27 cellular contexts compared by ENCODE assay signal in the genomic region with DNA sequence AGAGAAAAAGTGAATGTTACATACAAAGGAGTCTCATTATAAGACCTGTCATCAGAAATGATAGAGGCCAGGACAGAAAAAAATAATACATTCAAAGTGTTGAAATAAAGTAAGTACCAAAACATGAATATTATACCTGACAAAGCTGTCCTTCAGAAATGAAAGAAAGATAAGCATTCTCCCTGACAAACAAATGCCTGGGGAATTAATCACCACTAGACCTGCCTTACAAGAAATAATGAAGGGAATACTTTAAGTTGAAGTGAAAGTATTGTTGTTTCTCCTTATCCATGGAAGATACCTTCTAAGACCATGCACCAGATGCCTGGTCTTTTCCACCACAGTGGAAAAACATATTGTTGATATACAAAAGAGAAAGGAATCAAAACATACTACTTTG.
"Had no signal": no experiment of that assay in that cellular context is flagged by ENCODE, and none has a peak within 500 bp of the region (broad histone marks: within the 10 kb centered on the region; RNA-seq: fewer than 3 reads in every experiment).

No MANE protein-coding gene starts in this region.

- H3K4me3 Mint-ChIP-seq: nephron; neural progenitor cell; stimulated activated effector memory CD8-positive, alpha-beta T cell treated with anti-CD3 and anti-CD28 coated beads, Interleukin-12 subunit alpha, Interleukin-12 subunit beta, amount 100 ng/mL, for 72 hours; stimulated activated naive B cell treated with anti-CD40 and anti-IgM and Interleukin-4, amounts not matched to agents 10 μg/mL and 1 μg/mL and 100 μg/mL, for 72 hours; stimulated activated naive CD8-positive, alpha-beta T cell treated with anti-CD3 and anti-CD28 coated beads, Interleukin-15, Interleukin-2, amounts not matched to agents 100 ng/mL and 50 ng/mL, for 24 hours had no signal

- ATAC-seq: psoas muscle; right cardiac atrium; right lobe of liver; stimulated activated effector memory CD8-positive, alpha-beta T cell treated with anti-CD3 and anti-CD28 coated beads, Interleukin-12 subunit alpha, Interleukin-12 subunit beta, amount 100 ng/mL, for 72 hours; stimulated activated naive B cell treated with anti-CD40 and anti-IgM and Interleukin-4, amounts not matched to agents 10 μg/mL and 1 μg/mL and 100 μg/mL, for 72 hours had no signal

- H3K4me2 ChIP-seq: neural progenitor cell had no signal

- H3K79me2 ChIP-seq: parathyroid adenoma had no signal

- H3K27me3 ChIP-seq: neural progenitor cell, ovary, right lobe of liver, sigmoid colon, stomach, thyroid gland, tibial nerve, upper lobe of left lung, vagina had no signal

- H3K27ac ChIP-seq: neural progenitor cell, ovary, parathyroid adenoma, psoas muscle, right lobe of liver, sigmoid colon, stomach, thoracic aorta, thyroid gland, tibial nerve, upper lobe of left lung, vagina had no signal

- H2AFZ ChIP-seq: neural progenitor cell, parathyroid adenoma had no signal

- H3K36me3 ChIP-seq: neural progenitor cell, ovary, right lobe of liver, sigmoid colon, stomach, thoracic aorta, thyroid gland, tibial nerve, upper lobe of left lung, vagina had no signal

- H3K4me1 Mint-ChIP-seq: nephron; neural progenitor cell; stimulated activated effector memory CD8-positive, alpha-beta T cell treated with anti-CD3 and anti-CD28 coated beads, Interleukin-12 subunit alpha, Interleukin-12 subunit beta, amount 100 ng/mL, for 72 hours; stimulated activated naive B cell treated with anti-CD40 and anti-IgM and Interleukin-4, amounts not matched to agents 10 μg/mL and 1 μg/mL and 100 μg/mL, for 72 hours had no signal

- H3K4me1 ChIP-seq: neural progenitor cell, parathyroid adenoma, psoas muscle, right lobe of liver, sigmoid colon, stomach, thyroid gland, tibial nerve, upper lobe of left lung, vagina had no signal

- H3K9me3 Mint-ChIP-seq: nephron, neural progenitor cell had no signal

- H3K36me3 Mint-ChIP-seq: neural progenitor cell; stimulated activated effector memory CD8-positive, alpha-beta T cell treated with anti-CD3 and anti-CD28 coated beads, Interleukin-12 subunit alpha, Interleukin-12 subunit beta, amount 100 ng/mL, for 72 hours; stimulated activated naive B cell treated with anti-CD40 and anti-IgM and Interleukin-4, amounts not matched to agents 10 μg/mL and 1 μg/mL and 100 μg/mL, for 72 hours had no signal

- H3K27me3 Mint-ChIP-seq: progenitor cell of endocrine pancreas; stimulated activated naive B cell treated with anti-CD40 and anti-IgM and Interleukin-4, amounts not matched to agents 10 μg/mL and 1 μg/mL and 100 μg/mL, for 72 hours; stimulated activated naive CD8-positive, alpha-beta T cell treated with anti-CD3 and anti-CD28 coated beads, Interleukin-15, Interleukin-2, amounts not matched to agents 100 ng/mL and 50 ng/mL, for 24 hours had no signal

- H3K4me3 ChIP-seq: neural progenitor cell, ovary, psoas muscle, right lobe of liver, sigmoid colon, stomach, thoracic aorta, thyroid gland, tibial nerve, upper lobe of left lung, vagina had no signal

- DNase-seq: occipital lobe; ovary; posterior cingulate gyrus; psoas muscle; right cardiac atrium; right lobe of liver; sigmoid colon; small intestine; stimulated activated CD4-positive, alpha-beta T cell treated with anti-CD3 and anti-CD28 coated beads, Interleukin-15, amount 100 ng/mL, for 24 hours; stimulated activated CD4-positive, alpha-beta T cell treated with anti-CD3 and anti-CD28 coated beads, Interleukin-2, amount 100 ng/mL, for 24 hours; stimulated activated CD4-positive, alpha-beta T cell treated with anti-CD3 and anti-CD28 coated beads, Interleukin-2, amount 100 ng/mL, for 48 hours; stimulated activated CD4-positive, alpha-beta T cell treated with anti-CD3 and anti-CD28 coated beads, Interleukin-4, amount 100 ng/mL, for 24 hours; stimulated activated naive B cell treated with anti-CD40 and anti-IgM and Interleukin-4, amounts not matched to agents 10 μg/mL and 1 μg/mL and 100 μg/mL, for 72 hours; stimulated activated naive CD4-positive, alpha-beta T cell treated with Interleukin-2 at 50 U/mL for 16 hours; stomach; thyroid gland; upper lobe of left lung had no signal

- FAIRE-seq: small intestine, urothelium cell line had no signal

- H3K9me3 ChIP-seq: ovary, psoas muscle, right lobe of liver, thoracic aorta, vagina had no signal

- H3K27ac Mint-ChIP-seq: nephron; neural progenitor cell; progenitor cell of endocrine pancreas; stimulated activated effector memory CD8-positive, alpha-beta T cell treated with anti-CD3 and anti-CD28 coated beads, Interleukin-12 subunit alpha, Interleukin-12 subunit beta, amount 100 ng/mL, for 72 hours; stimulated activated naive B cell treated with anti-CD40 and anti-IgM and Interleukin-4, amounts not matched to agents 10 μg/mL and 1 μg/mL and 100 μg/mL, for 72 hours; stimulated activated naive CD8-positive, alpha-beta T cell treated with anti-CD3 and anti-CD28 coated beads, Interleukin-15, Interleukin-2, amounts not matched to agents 100 ng/mL and 50 ng/mL, for 24 hours had no signal
